In genomic region chr4:42411803-42412202, GRCh38 we compare ENCODE assay signal across 18 cellular contexts. TPM values are rescaled to one million over a fixed set of nuclear protein-coding genes. Genes with fewer than 3 reads are reported as not detected.
A peak's percentile ranks its signal among the peaks of the same experiment; 100 is the strongest.
DNase-seq lines count a peak whose midpoint lies in the region; ATAC-seq, FAIRE-seq and TF ChIP-seq lines count a peak whose summit lies in the region.
"Had no signal": no experiment of that assay in that cellular context is flagged by ENCODE, and none has a peak within 500 bp of the region (broad histone marks: within the 10 kb centered on the region; RNA-seq: fewer than 3 reads in every experiment).

No MANE protein-coding gene starts in this region.

- no peak overlapping the region for H2AK9ac ChIP-seq in IMR-90 (replicated peaks; ENCODE audit: low read depth, low read length, poor library complexity)

- H4K91ac ChIP-seq in IMR-90 (ENCODE audit: insufficient read depth, low read depth, low read length) = peak overlapping the region; percentile 68

- no peaks in the 10 kb centered on the region for H4K20me1 ChIP-seq in IMR-90 (ENCODE audit: insufficient read depth, low read length)

- H3K4ac ChIP-seq in IMR-90 (ENCODE audit: low read depth, low read length) = peak overlapping the region; percentile 56

- H2BK5ac ChIP-seq in IMR-90 (ENCODE audit: low read depth, low read length, poor library complexity, severe bottlenecking) = peak overlapping the region; percentile 74

- H3K4me1 ChIP-seq in ACC112 (ENCODE audit: control insufficient read depth, insufficient read depth, low read length, unreplicated experiment) = peaks cover 36% of the 10 kb centered on the region
- peaks cover 8% of the 10 kb centered on the region for H3K4me1 ChIP-seq in IMR-90 (ENCODE audit: control insufficient read depth, insufficient read depth, low read length)
- peaks cover 5 to 6% of the 10 kb centered on the region in 2 donors for H3K4me1 ChIP-seq in kidney (ENCODE audit: control insufficient read depth in 1 of 2, insufficient read depth in 1 of 2, low read depth in 1 of 2, low read length in 2 of 2)
- H3K4me1 ChIP-seq: lower lobe of right lung had no signal

- CTCF ChIA-PET in IMR-90 (lab: Yijun Ruan, JAX) = interaction anchor here (0.6 kb wide), 1 partner anchor 13 kb away, joined by 3 read pairs; no protein-coding TSS in a partner anchor

- WGBS in IMR-90 (ENCODE audit: extremely low coverage in 2 of 2, insufficient read length in 1 of 2), 2 experiments = no CpG with 5 or more reads among the region's 4 CpGs

- H3K9me1 ChIP-seq in IMR-90 (ENCODE audit: insufficient read depth, low read length) = peaks cover 3% of the 10 kb centered on the region

- H3K4me3 ChIP-seq in ACC112 (ENCODE audit: low read depth, low read length) (peak overlapping the region; percentile 69), IMR-90 (ENCODE audit: insufficient read depth, low read depth, low read length) (no peak overlapping the region), kidney (ENCODE audit: low read length in 2 of 2) (peak overlapping the region in 1 of 2 donors; percentile 4)
- H3K4me3 ChIP-seq: GM23338, lower lobe of right lung had no signal

- H3K27ac ChIP-seq in ACC112 (ENCODE audit: low read depth, low read length) (peak overlapping the region; percentile 92), IMR-90 (ENCODE audit: insufficient read depth, low read length) (peak overlapping the region; percentile 65; the same call in 1 of the 2 replicates), kidney (ENCODE audit: low read depth in 2 of 2, low read length in 2 of 2) (peak overlapping the region in 1 of 2 donors; percentile 21)
- H3K27ac ChIP-seq: lower lobe of right lung had no signal

- H3K36me3 Mint-ChIP-seq in chondrocyte (ENCODE audit: low read depth) = no peaks in the 10 kb centered on the region
- no peaks in the 10 kb centered on the region for H3K36me3 Mint-ChIP-seq in nephron (ENCODE audit: low read depth)

- no peaks in the 10 kb centered on the region for H3K36me3 ChIP-seq in ACC112 (ENCODE audit: insufficient read depth, low read length)
- H3K36me3 ChIP-seq in IMR-90 (ENCODE audit: control insufficient read depth, insufficient read depth, low read length) = no peaks in the 10 kb centered on the region
- no peaks in the 10 kb centered on the region for H3K36me3 ChIP-seq in kidney (ENCODE audit: control insufficient read depth in 1 of 2, insufficient read depth in 2 of 2, low read length in 2 of 2)

- H3K9me3 Mint-ChIP-seq in chondrocyte (ENCODE audit: low read depth) = no peaks in the 10 kb centered on the region
- no peaks in the 10 kb centered on the region for H3K9me3 Mint-ChIP-seq in nephron
- H3K9me3 Mint-ChIP-seq: activated naive CD8-positive, alpha-beta T cell treated with anti-CD3 and anti-CD28 coated beads, Interleukin-2, amount 10 ng/mL, durations not matched to agents 7 days and 5 days; activated T-helper 2 cell treated with anti-CD3 and anti-CD28 coated beads, Interferon-gamma antibody, Interleukin-2, Interleukin-4, amounts not matched to agents 10 μg/mL and 5 μg/mL and 100 μg/mL, durations not matched to agents 14 hours and 24 hours and 36 hours; brain; GM23338; WTC11 had no signal

- H3K23ac ChIP-seq in IMR-90 (ENCODE audit: low read depth, low read length) = peak overlapping the region; percentile 40; the same call in 1 of the 2 replicates

- no peak overlapping the region for H3K4me3 Mint-ChIP-seq in chondrocyte (ENCODE audit: unreplicated experiment)
- H3K4me3 Mint-ChIP-seq in nephron = no peak overlapping the region
- H3K4me3 Mint-ChIP-seq: activated naive CD8-positive, alpha-beta T cell treated with anti-CD3 and anti-CD28 coated beads, Interleukin-2, amount 10 ng/mL, durations not matched to agents 7 days and 5 days; brain; GM23338; WTC11 had no signal

- in situ Hi-C loops in IMR-90 (cut with MboI; ENCODE audit: low sequenced_read_pairs) = no loop called here

- DNase-seq in IMR-90 (peak; percentile 27), chondrocyte (ENCODE audit: low spot score) (no peak), kidney (no peak)
- DNase-seq in activated naive CD4-positive, alpha-beta T cell treated with anti-CD3 and anti-CD28 coated beads, Interleukin-2, amount 50 U/mL, for 16 hours = no peak
- DNase-seq: activated CD8-positive, alpha-beta memory T cell treated with anti-CD3 and anti-CD28 coated beads, Interleukin-2, amount 50 U/mL, for 48 hours; activated naive CD8-positive, alpha-beta T cell treated with anti-CD3 and anti-CD28 coated beads, Interleukin-2, amount 10 ng/mL, durations not matched to agents 7 days and 5 days; foreskin melanocyte; islet precursor cell; lower lobe of right lung; NCI-H510A treated with DMSO at 0.1 percent for 48 hours; T-helper 9 cell had no signal

- no peaks in the 10 kb centered on the region for H3K79me1 ChIP-seq in IMR-90 (ENCODE audit: low read depth in 1 of 2, low read length in 2 of 2)

- POLR2A ChIA-PET in IMR-90 (lab: Charles Lee; ENCODE audit: unreplicated experiment) = no interaction called here

- peak overlapping the region; percentile 66 for H2AFZ ChIP-seq in ACC112 (ENCODE audit: low read length, unreplicated experiment)
- no peak overlapping the region for H2AFZ ChIP-seq in IMR-90 (replicated peaks; ENCODE audit: low read length, poor library complexity)
- H2AFZ ChIP-seq: GM23338 had no signal

- TF ChIP-seq RAD21 in IMR-90 (IDR thresholded peaks at IDR 0.05; ENCODE audit: low read length) = no peak

- dilution Hi-C loops in IMR-90 (cut with HindIII; ENCODE audit: low sequenced_read_pairs, unreplicated experiment) = no loop called here

- H3K4me1 Mint-ChIP-seq in chondrocyte (ENCODE audit: low read depth) = peaks cover 57% of the 10 kb centered on the region
- H3K4me1 Mint-ChIP-seq in nephron = peaks cover 25% of the 10 kb centered on the region
- H3K4me1 Mint-ChIP-seq: activated naive CD8-positive, alpha-beta T cell treated with anti-CD3 and anti-CD28 coated beads, Interleukin-2, amount 10 ng/mL, durations not matched to agents 7 days and 5 days; brain had no signal

- no peak for TF ChIP-seq CTCF in IMR-90 (conservative IDR thresholded peaks at IDR 0.05; ENCODE audit: low read depth, low read length)
- TF ChIP-seq CTCF in chondrocyte (IDR thresholded peaks at IDR 0.05) = no peak
- TF ChIP-seq CTCF in nephron (IDR thresholded peaks at IDR 0.05; ENCODE audit: unreplicated experiment in 3 of 3) = no peak
- no peak for TF ChIP-seq CTCF in kidney (IDR thresholded peaks at IDR 0.05; ENCODE audit: borderline replicate concordance, extremely low read depth, insufficient read depth)

- H2BK20ac ChIP-seq in IMR-90 (ENCODE audit: low read depth, low read length) = peak overlapping the region; percentile 92

- no peak for TF ChIP-seq POLR2A in IMR-90 (IDR thresholded peaks at IDR 0.05; ENCODE audit: low read depth, low read length)

- peak overlapping the region; percentile 36; the same call in 1 of the 2 replicates for H3K56ac ChIP-seq in IMR-90 (ENCODE audit: extremely low read depth, insufficient read depth, low read length)

- no peak for FAIRE-seq in kidney (lab: Jason Lieb, UNC)

- peak overlapping the region; percentile 79 for H2BK120ac ChIP-seq in IMR-90 (ENCODE audit: low read depth, low read length)

- H3K27ac Mint-ChIP-seq in chondrocyte (ENCODE audit: unreplicated experiment) = peak overlapping the region; percentile 76
- H3K27ac Mint-ChIP-seq in nephron = peak overlapping the region; percentile 44 to 63 (median 56)
- H3K27ac Mint-ChIP-seq: activated naive CD8-positive, alpha-beta T cell treated with anti-CD3 and anti-CD28 coated beads, Interleukin-2, amount 10 ng/mL, durations not matched to agents 7 days and 5 days; activated T-helper 2 cell treated with anti-CD3 and anti-CD28 coated beads, Interferon-gamma antibody, Interleukin-2, Interleukin-4, amounts not matched to agents 10 μg/mL and 5 μg/mL and 100 μg/mL, durations not matched to agents 14 hours and 24 hours and 36 hours; brain; GM23338; WTC11 had no signal

- no peaks in the 10 kb centered on the region for H3K79me2 ChIP-seq in ACC112 (ENCODE audit: control insufficient read depth, insufficient read depth, low read length, unreplicated experiment)

- peak overlapping the region; percentile 14 to 55; a peak in 3 of 4 replicates for H4K8ac ChIP-seq in IMR-90 (ENCODE audit: low read depth in 2 of 2, low read length in 2 of 2)

- ATAC-seq in IMR-90 (ENCODE audit: low read depth) (no peak), HG02759 (IDR thresholded peaks at IDR 0.05; ENCODE audit: unreplicated experiment) (no peak)
- ATAC-seq: GM23338, WTC11 had no signal

- peak overlapping the region; percentile 42; the same call in 1 of the 2 replicates for H3K4me2 ChIP-seq in IMR-90 (ENCODE audit: low read depth, low read length)
- H3K4me2 ChIP-seq: GM23338 had no signal

- H2AK5ac ChIP-seq in IMR-90 (ENCODE audit: low read depth, low read length) = no peak overlapping the region

- no peak overlapping the region for H3K9ac ChIP-seq in IMR-90 (ENCODE audit: low read depth, low read length)
- H3K9ac ChIP-seq in kidney (ENCODE audit: low read length in 2 of 2) = no peak overlapping the region

- peak overlapping the region; percentile 29; the same call in 1 of the 2 replicates for H3K14ac ChIP-seq in IMR-90 (replicated peaks; ENCODE audit: low read depth, low read length)

- H3K18ac ChIP-seq in IMR-90 (ENCODE audit: low read depth, low read length) = peak overlapping the region; percentile 48

- H3K9me3 ChIP-seq in IMR-90 (ENCODE audit: control insufficient read depth, insufficient read depth, low read length) (no peaks in the 10 kb centered on the region), kidney (ENCODE audit: control insufficient read depth in 1 of 2, low read length in 2 of 2) (no peaks in the 10 kb centered on the region)
- H3K9me3 ChIP-seq: lower lobe of right lung had no signal

- H3K27me3 ChIP-seq in ACC112 (ENCODE audit: insufficient read depth, low read length) (no peaks in the 10 kb centered on the region), IMR-90 (ENCODE audit: control insufficient read depth, insufficient read depth, low read length) (no peaks in the 10 kb centered on the region)

- intact Hi-C loops in IMR-90 (cut with micrococcal nuclease) = loop anchor here (10.0 kb wide), 1 partner anchor 73 kb away; no protein-coding TSS in a partner anchor
- intact Hi-C loops in kidney (cut with DNase I) = no loop called here

- BruUV-seq in IMR-90 (replicated peaks; lab: Mats Ljungman, UMichigan) = no TSS peak

- no peaks in the 10 kb centered on the region for H3K27me3 Mint-ChIP-seq in chondrocyte (ENCODE audit: low read depth)
- H3K27me3 Mint-ChIP-seq in nephron (ENCODE audit: low read depth) = peaks cover 7% of the 10 kb centered on the region
- H3K27me3 Mint-ChIP-seq: activated naive CD8-positive, alpha-beta T cell treated with anti-CD3 and anti-CD28 coated beads, Interleukin-2, amount 10 ng/mL, durations not matched to agents 7 days and 5 days; brain had no signal

- peak overlapping the region; percentile 67 for H4K5ac ChIP-seq in IMR-90 (ENCODE audit: low read depth, low read length)

- peak overlapping the region; percentile 80; the same call in 2 of the 3 replicates for H2BK15ac ChIP-seq in IMR-90 (ENCODE audit: low read depth, low read length)

RNA-seq across cellular contexts. Expression of gene SHISA3, which starts 14.5 kb away (rescaled TPM):
- total RNA-seq in IMR-90 (2012; rRNA removed) = under 0.01 and 0.18 TPM in 2 replicates
- polyA plus RNA-seq in IMR-90 (2012; rRNA removed) = 0.77 and 0.85 TPM in 2 replicates
- 0.10 and 1.1 TPM in 2 replicates for polyA plus RNA-seq in IMR-90 (2012; cell fraction: cytosol; rRNA removed)
- 0.44 and 0.59 TPM in 2 replicates for polyA plus RNA-seq in IMR-90 (2012; cell fraction: nucleus; rRNA removed; ENCODE audit: low replicate concordance)
- total RNA-seq in chondrocyte = 4.8 TPM in 1 of 3 replicates, not detected in the others
- total RNA-seq in kidney = 31.7 TPM
- polyA plus RNA-seq in kidney (ENCODE audit: insufficient read depth, low read depth, low replicate concordance) = 20.3 TPM
